ENCODE assay signal across 1 cellular context in genomic region chr4:140135529-140136021, GRCh38.
TF ChIP-seq lines count a peak whose summit lies in the region.

No MANE protein-coding gene starts in this region.

TF ChIP-seq in SK-N-SH, 30 proteins besides CTCF, POLR2A, EP300 and RAD21 (continued from another document):
- peak; percentile 59 for TF ChIP-seq FOXJ3 (CRISPR knock-in tag; IDR thresholded peaks at IDR 0.05)
- TF ChIP-seq FOXM1 (IDR thresholded peaks at IDR 0.05; ENCODE audit: low read depth), result no peak
- TF ChIP-seq, protein P1, sequence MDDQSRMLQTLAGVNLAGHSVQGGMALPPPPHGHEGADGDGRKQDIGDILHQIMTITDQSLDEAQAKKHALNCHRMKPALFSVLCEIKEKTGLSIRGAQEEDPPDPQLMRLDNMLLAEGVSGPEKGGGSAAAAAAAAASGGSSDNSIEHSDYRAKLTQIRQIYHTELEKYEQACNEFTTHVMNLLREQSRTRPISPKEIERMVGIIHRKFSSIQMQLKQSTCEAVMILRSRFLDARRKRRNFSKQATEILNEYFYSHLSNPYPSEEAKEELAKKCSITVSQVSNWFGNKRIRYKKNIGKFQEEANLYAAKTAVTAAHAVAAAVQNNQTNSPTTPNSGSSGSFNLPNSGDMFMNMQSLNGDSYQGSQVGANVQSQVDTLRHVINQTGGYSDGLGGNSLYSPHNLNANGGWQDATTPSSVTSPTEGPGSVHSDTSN (IDR thresholded peaks at IDR 0.05), result peak; percentile 72
- TF ChIP-seq RCOR1 (IDR thresholded peaks at IDR 0.05; ENCODE audit: low read length), result peak; percentile 69; the same call in 1 of the 2 replicates
- TF ChIP-seq TCF12 (IDR thresholded peaks at IDR 0.05), result peak; percentile 69
- peak; percentile 50; the same call in 1 of the 2 replicates for TF ChIP-seq SIN3A (IDR thresholded peaks at IDR 0.05; ENCODE audit: borderline replicate concordance, low read depth, low read length)
- TF ChIP-seq MEF2A (IDR thresholded peaks at IDR 0.05; ENCODE audit: borderline replicate concordance, low read depth), result no peak
- TF ChIP-seq, protein P2, sequence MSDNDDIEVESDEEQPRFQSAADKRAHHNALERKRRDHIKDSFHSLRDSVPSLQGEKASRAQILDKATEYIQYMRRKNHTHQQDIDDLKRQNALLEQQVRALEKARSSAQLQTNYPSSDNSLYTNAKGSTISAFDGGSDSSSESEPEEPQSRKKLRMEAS (IDR thresholded peaks at IDR 0.05; ENCODE audit: low read depth), result peak; percentile 62; the same call in 1 of the 2 replicates
- TF ChIP-seq RFX5 (IDR thresholded peaks at IDR 0.05; ENCODE audit: low read length), result no peak
